In genomic region chr3:172357850-172358754, GRCh38 we compare ENCODE assay signal across 13 cellular contexts.
DNase-seq lines count a peak whose midpoint lies in the region; ATAC-seq, FAIRE-seq and TF ChIP-seq lines count a peak whose summit lies in the region.
"Had no signal": no experiment of that assay in that cellular context is flagged by ENCODE, and none has a peak within 500 bp of the region (broad histone marks: within the 10 kb centered on the region; RNA-seq: fewer than 3 reads in every experiment).

No MANE protein-coding gene starts in this region.

- H3K27me3 Mint-ChIP-seq in astrocyte (ENCODE audit: low read depth, unreplicated experiment), result no peaks in the 10 kb centered on the region

- no peak overlapping the region for H3K9ac ChIP-seq in astrocyte (ENCODE audit: low read length)

- H3K9me3 Mint-ChIP-seq in astrocyte (ENCODE audit: unreplicated experiment), result no peaks in the 10 kb centered on the region

- H3K9me3 ChIP-seq in astrocyte (ENCODE audit: insufficient read depth, low read depth, low read length), result no peaks in the 10 kb centered on the region
- H3K9me3 ChIP-seq: SJCRH30, tibial nerve had no signal

- peak overlapping the region; percentile 35 for H3K27ac Mint-ChIP-seq in astrocyte (ENCODE audit: unreplicated experiment)

- H3K4me2 ChIP-seq in astrocyte (ENCODE audit: low read length), result no peak overlapping the region

- H2AFZ ChIP-seq in astrocyte (ENCODE audit: low read depth, low read length), result no peak overlapping the region

- H3K79me2 ChIP-seq in astrocyte (ENCODE audit: insufficient read depth, low read length), result peaks cover 27% of the 10 kb centered on the region

- FAIRE-seq in astrocyte (lab: Jason Lieb, UNC), result no peak
- FAIRE-seq: A204.1 had no signal

- H3K36me3 ChIP-seq in astrocyte (ENCODE audit: insufficient read depth, low read length), result peaks cover 24% of the 10 kb centered on the region

- H3K27me3 ChIP-seq in astrocyte (ENCODE audit: insufficient read depth, low read length), result no peaks in the 10 kb centered on the region
- H3K27me3 ChIP-seq: SJCRH30, tibial nerve had no signal

- DNase-seq in NOMO-1 (lab: John Stamatoyannopoulos, UW; ENCODE audit: unreplicated experiment in 2 of 2), result peak; percentile 2 to 32
- DNase-seq in NOMO-1 treated with dmso at 0.1 percent for 144 hours (lab: John Stamatoyannopoulos, UW; ENCODE audit: unreplicated experiment), result no peak
- DNase-seq in astrocyte (ENCODE audit: low read depth), result peak; percentile 13
- DNase-seq in iris pigment epithelial cell (ENCODE audit: low read depth), result peak; percentile 63
- peak; percentile 23 for DNase-seq in stromal cell of bone marrow (ENCODE audit: low read depth)
- no peak for DNase-seq in SW 1271 (lab: John Stamatoyannopoulos, UW)
- DNase-seq: amygdala, SJCRH30 had no signal

- H3K27ac ChIP-seq in astrocyte (ENCODE audit: low read depth, low read length), result no peak overlapping the region
- H3K27ac ChIP-seq: SJCRH30, skin epidermis, tibial nerve had no signal

- ATAC-seq in GM21447 (IDR thresholded peaks at IDR 0.05; ENCODE audit: unreplicated experiment) (no peak), GM21360 (IDR thresholded peaks at IDR 0.05; ENCODE audit: unreplicated experiment) (no peak)

- H3K4me3 ChIP-seq in astrocyte (ENCODE audit: insufficient read depth, low read depth, low read length), result no peak overlapping the region
- H3K4me3 ChIP-seq: SJCRH30, skin epidermis, tibial nerve had no signal

- peaks cover 17% of the 10 kb centered on the region for H3K36me3 Mint-ChIP-seq in astrocyte (ENCODE audit: low read depth, unreplicated experiment)

- H4K20me1 ChIP-seq in astrocyte (ENCODE audit: insufficient read depth, low read length), result peaks cover 79% of the 10 kb centered on the region

- peaks cover 22% of the 10 kb centered on the region for H3K4me1 Mint-ChIP-seq in astrocyte (ENCODE audit: low read depth, unreplicated experiment)

- H3K4me1 ChIP-seq in astrocyte (ENCODE audit: insufficient read depth, low read length), result peaks cover 12% of the 10 kb centered on the region
- H3K4me1 ChIP-seq: SJCRH30 had no signal

- no peak for TF ChIP-seq CTCF in astrocyte (IDR thresholded peaks at IDR 0.05; ENCODE audit: insufficient read depth, low read depth, low read length)

- no peak overlapping the region for H3K4me3 Mint-ChIP-seq in astrocyte (ENCODE audit: unreplicated experiment)

Comparison
In these comparisons a context has a peak if more than half of its experiments do, and no peak if none do; other contexts are left out.
1. DNase-seq: peak in NOMO-1 (2 of 2), astrocyte (single experiment), iris pigment epithelial cell (single experiment) and stromal cell of bone marrow (single experiment); none in NOMO-1 treated with dmso at 0.1 percent for 144 hours (single experiment) and SW 1271 (0 of 2).